Comparison of ENCODE assay signal across 1 cellular context in the genomic region with DNA sequence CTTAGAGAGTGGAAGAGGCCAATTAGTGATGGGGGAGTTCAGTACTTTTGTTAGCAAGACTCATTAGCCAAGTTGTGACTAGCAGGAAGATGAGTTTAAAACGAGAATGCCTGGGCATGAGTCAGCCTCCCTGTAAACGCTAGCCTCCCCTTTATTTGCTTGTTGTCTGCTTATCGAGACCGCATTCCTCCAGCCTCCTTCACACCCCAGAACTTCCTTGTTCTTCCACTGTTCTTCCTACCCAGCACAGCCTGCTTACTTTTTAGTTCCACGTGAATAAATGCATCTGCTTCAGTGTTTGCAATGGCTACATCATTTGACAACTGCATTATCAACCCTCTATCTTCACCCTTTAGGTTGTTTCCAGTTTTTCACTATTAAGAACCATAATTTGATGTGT.
TF ChIP-seq lines count a peak whose summit lies in the region.

No MANE protein-coding gene starts in this region.

TF ChIP-seq in K562, 482 proteins besides CTCF, POLR2A, EP300 and RAD21 (continued from another document):
- TF ChIP-seq PRPF4 (IDR thresholded peaks at IDR 0.05; ENCODE audit: insufficient read depth, low read depth, low read length, poor library complexity, severe bottlenecking), result no peak
- no peak for TF ChIP-seq XRCC5 (IDR thresholded peaks at IDR 0.05; ENCODE audit: low read depth, low read length)
- TF ChIP-seq, protein P1, sequence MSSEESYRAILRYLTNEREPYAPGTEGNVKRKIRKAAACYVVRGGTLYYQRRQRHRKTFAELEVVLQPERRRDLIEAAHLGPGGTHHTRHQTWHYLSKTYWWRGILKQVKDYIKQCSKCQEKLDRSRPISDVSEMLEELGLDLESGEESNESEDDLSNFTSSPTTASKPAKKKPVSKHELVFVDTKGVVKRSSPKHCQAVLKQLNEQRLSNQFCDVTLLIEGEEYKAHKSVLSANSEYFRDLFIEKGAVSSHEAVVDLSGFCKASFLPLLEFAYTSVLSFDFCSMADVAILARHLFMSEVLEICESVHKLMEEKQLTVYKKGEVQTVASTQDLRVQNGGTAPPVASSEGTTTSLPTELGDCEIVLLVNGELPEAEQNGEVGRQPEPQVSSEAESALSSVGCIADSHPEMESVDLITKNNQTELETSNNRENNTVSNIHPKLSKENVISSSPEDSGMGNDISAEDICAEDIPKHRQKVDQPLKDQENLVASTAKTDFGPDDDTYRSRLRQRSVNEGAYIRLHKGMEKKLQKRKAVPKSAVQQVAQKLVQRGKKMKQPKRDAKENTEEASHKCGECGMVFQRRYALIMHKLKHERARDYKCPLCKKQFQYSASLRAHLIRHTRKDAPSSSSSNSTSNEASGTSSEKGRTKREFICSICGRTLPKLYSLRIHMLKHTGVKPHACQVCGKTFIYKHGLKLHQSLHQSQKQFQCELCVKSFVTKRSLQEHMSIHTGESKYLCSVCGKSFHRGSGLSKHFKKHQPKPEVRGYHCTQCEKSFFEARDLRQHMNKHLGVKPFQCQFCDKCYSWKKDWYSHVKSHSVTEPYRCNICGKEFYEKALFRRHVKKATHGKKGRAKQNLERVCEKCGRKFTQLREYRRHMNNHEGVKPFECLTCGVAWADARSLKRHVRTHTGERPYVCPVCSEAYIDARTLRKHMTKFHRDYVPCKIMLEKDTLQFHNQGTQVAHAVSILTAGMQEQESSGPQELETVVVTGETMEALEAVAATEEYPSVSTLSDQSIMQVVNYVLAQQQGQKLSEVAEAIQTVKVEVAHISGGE (CRISPR knock-in tag; IDR thresholded peaks at IDR 0.05), result peak in 1 of 3 experiments; percentile 51; a peak in 2 of 6 replicates
- TF ChIP-seq NEUROD1 (IDR thresholded peaks at IDR 0.05; ENCODE audit: borderline replicate concordance, low read depth, low read length, partially characterized antibody), result no peak
- no peak for TF ChIP-seq SAP30 (IDR thresholded peaks at IDR 0.05; ENCODE audit: borderline replicate concordance, insufficient read depth, low read depth, low read length, poor library complexity, severe bottlenecking)
- TF ChIP-seq, protein P2, sequence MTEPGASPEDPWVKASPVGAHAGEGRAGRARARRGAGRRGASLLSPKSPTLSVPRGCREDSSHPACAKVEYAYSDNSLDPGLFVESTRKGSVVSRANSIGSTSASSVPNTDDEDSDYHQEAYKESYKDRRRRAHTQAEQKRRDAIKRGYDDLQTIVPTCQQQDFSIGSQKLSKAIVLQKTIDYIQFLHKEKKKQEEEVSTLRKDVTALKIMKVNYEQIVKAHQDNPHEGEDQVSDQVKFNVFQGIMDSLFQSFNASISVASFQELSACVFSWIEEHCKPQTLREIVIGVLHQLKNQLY (CRISPR knock-in tag; conservative IDR thresholded peaks at IDR 0.05), result no peak
